ENCODE assay signal across 20 cellular contexts in the genomic region with DNA sequence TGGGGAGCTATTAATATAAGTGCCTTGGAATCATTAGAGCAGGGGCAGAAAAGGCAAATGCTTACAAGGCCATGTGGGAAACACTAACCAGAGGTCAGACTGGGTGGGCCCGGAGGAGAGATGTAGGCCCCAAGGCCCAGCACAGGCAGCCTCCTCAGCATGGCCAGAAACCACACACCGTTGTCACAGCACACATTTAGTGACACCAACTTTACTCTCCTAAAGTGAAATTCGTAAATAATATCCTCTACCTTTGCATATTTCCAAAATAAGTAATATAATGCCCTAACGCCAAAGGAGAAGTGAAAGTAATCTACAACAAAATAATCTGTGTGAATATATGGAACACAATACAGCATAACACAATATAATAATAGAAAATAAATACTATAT.
A peak's percentile ranks its signal among the peaks of the same experiment; 100 is the strongest.
DNase-seq lines count a peak whose midpoint lies in the region; ATAC-seq, FAIRE-seq and TF ChIP-seq lines count a peak whose summit lies in the region.
"Had no signal": no experiment of that assay in that cellular context is flagged by ENCODE, and none has a peak within 500 bp of the region (broad histone marks: within the 10 kb centered on the region; RNA-seq: fewer than 3 reads in every experiment).

No MANE protein-coding gene starts in this region.

- no peak for TF ChIP-seq RAD21 in GM12878 (IDR thresholded peaks at IDR 0.05; ENCODE audit: insufficient read depth, low read depth, low read length)

- POLR2A ChIA-PET in GM12878 (lab: Charles Lee), result no interaction called here

- FAIRE-seq in GM12891 (lab: Jason Lieb, UNC), result peak; percentile 51
- FAIRE-seq in GM12878 (lab: Jason Lieb, UNC), result no peak
- no peak for FAIRE-seq in urothelium cell line (lab: Jason Lieb, UNC)

- H3K9ac ChIP-seq in GM12878 (ENCODE audit: control insufficient read depth, insufficient read depth, low read length), result no peak overlapping the region
- H3K9ac ChIP-seq: SK-N-SH had no signal

- RAD21 ChIA-PET in GM12878 (lab: Charles Lee; ENCODE audit: unreplicated experiment), result no interaction called here

- in situ Hi-C loops in GM12878 (cut with MboI), result no loop called here

- peak; percentile 59 for ATAC-seq in HG02981 (IDR thresholded peaks at IDR 0.05; ENCODE audit: unreplicated experiment)
- ATAC-seq in GM12878, result peak; percentile 68
- no peak for ATAC-seq in HG03460 (IDR thresholded peaks at IDR 0.05; ENCODE audit: unreplicated experiment)
- ATAC-seq: PC-3 had no signal

- H3K79me2 ChIP-seq in GM12878 (ENCODE audit: control insufficient read depth, insufficient read depth, low read length), result no peaks in the 10 kb centered on the region

- WGBS in GM12878 (ENCODE audit: insufficient coverage, insufficient replicate concordance, low lambda C conversion rate, missing lambda C conversion rate), result 42% methylated on average over 4 of the region's 4 CpGs
- 71 to 79% (median 73%) methylated on average over 4 of the region's 4 CpGs for WGBS in spleen, 5 donors

- H3K27me3 ChIP-seq in GM12878 (replicated peaks in 1 of 2; ENCODE audit: control insufficient read depth in 2 of 2, insufficient read depth in 2 of 2, low read length in 1 of 2), result no peaks in the 10 kb centered on the region
- no peaks in the 10 kb centered on the region for H3K27me3 ChIP-seq in spleen (replicated peaks in 1 of 7)

- CTCF ChIA-PET in GM12878 (lab: Yijun Ruan, JAX), result interaction anchor here (1.3 kb wide), 1 partner anchor 9 kb away, joined by 3 read pairs; no protein-coding TSS in a partner anchor

- no peak for TF ChIP-seq EP300 in GM12878 (IDR thresholded peaks at IDR 0.05; ENCODE audit: borderline replicate concordance in 1 of 2, control insufficient read depth in 1 of 2, low read depth in 2 of 2, low read length in 2 of 2)

- TF ChIP-seq CTCF in GM12878 (IDR thresholded peaks at IDR 0.05 in 2 of 3, conservative IDR thresholded peaks at IDR 0.05 in 1 of 3; ENCODE audit: control insufficient read depth in 2 of 3, extremely low read depth in 1 of 3, insufficient read depth in 1 of 3, low read depth in 3 of 3, low read length in 3 of 3), result no peak
- no peak for TF ChIP-seq CTCF in spleen (IDR thresholded peaks at IDR 0.05 in 8 of 11, conservative IDR thresholded peaks at IDR 0.05 in 3 of 11)

- no TSS peak for BruUV-seq in GM12878 (replicated peaks; lab: Mats Ljungman, UMichigan)

- SMC1A ChIA-PET in GM12878 (lab: Charles Lee; ENCODE audit: uncharacterized antibody, unreplicated experiment), result interaction anchor here (0.6 kb wide), 1 partner anchor 735 kb away, joined by 3 read pairs; no protein-coding TSS in a partner anchor

- H3K27ac ChIP-seq in GM12878 (ENCODE audit: control insufficient read depth, insufficient read depth) (no peak overlapping the region), spleen (no peak overlapping the region)

- H2AFZ ChIP-seq in GM12878 (ENCODE audit: control insufficient read depth, low read depth, low read length), result no peak overlapping the region; the same call in 1 of the 2 replicates

- H3K4me1 ChIP-seq in GM12878 (ENCODE audit: control insufficient read depth, insufficient read depth, low read length) (no peaks in the 10 kb centered on the region), spleen (no peaks in the 10 kb centered on the region)

- DNase-seq in GM12891 (ENCODE audit: insufficient read length, low spot score) (no peak), GM12878 (ENCODE audit: low read depth, low spot score) (no peak), spleen (peak; percentile 32), urothelium cell line (ENCODE audit: low spot score) (no peak), T1000 (lab: John Stamatoyannopoulos, UW) (no peak)
- DNase-seq: C1 segment of cervical spinal cord; DMS79; HCEC 1CT; MV-4-11; NCI-H187; NCI-H2107; NCI-H510A; NCI-H748 treated with DMSO at 0.1 percent for 48 hours; NK-92 treated with Interleukin-12 subunit alpha and Interleukin-12 subunit beta, amount 100 ng/mL, for 24 hours; PC-3; RPMI8226; SHP77 treated with DMSO at 0.1 percent for 48 hours; SK-N-SH had no signal

- no peaks in the 10 kb centered on the region for H4K20me1 ChIP-seq in GM12878 (ENCODE audit: control insufficient read depth, insufficient read depth)

- H3K9me3 ChIP-seq in GM12878 (replicated peaks; ENCODE audit: control insufficient read depth, insufficient read depth, low read length) (no peaks in the 10 kb centered on the region), spleen (no peaks in the 10 kb centered on the region)
- H3K9me3 ChIP-seq: SK-N-SH had no signal

- intact Hi-C loops in GM12878 (cut with micrococcal nuclease; ENCODE audit: unreplicated experiment) (no loop called here), spleen (cut with DNase I; ENCODE audit: low total_unique reads) (no loop called here)

- H3K4me2 ChIP-seq in GM12878 (ENCODE audit: control insufficient read depth, insufficient read depth), result peak overlapping the region; percentile 38; the same call in 1 of the 2 replicates
- H3K4me2 ChIP-seq: SK-N-SH had no signal

- no peak for TF ChIP-seq POLR2A in GM12891 (IDR thresholded peaks at IDR 0.05; ENCODE audit: low read depth, low read length)
- no peak for TF ChIP-seq POLR2A in GM12878 (IDR thresholded peaks at IDR 0.05; ENCODE audit: low read depth, low read length)
- no peak for TF ChIP-seq POLR2A in spleen (IDR thresholded peaks at IDR 0.05)

- H3K36me3 ChIP-seq in GM12878 (ENCODE audit: control insufficient read depth in 2 of 2, insufficient read depth in 2 of 2, low read length in 1 of 2), result no peaks in the 10 kb centered on the region
- H3K36me3 ChIP-seq in spleen, result no peaks in the 10 kb centered on the region

- no peak overlapping the region for H3K4me3 ChIP-seq in GM12878
- H3K4me3 ChIP-seq in spleen, result no peak overlapping the region

TF ChIP-seq in GM12891, 5 proteins besides CTCF, POLR2A, EP300 and RAD21:
- TF ChIP-seq SPI1 (IDR thresholded peaks at IDR 0.05; ENCODE audit: low read depth, low read length) (0 out of 2 replicates have a peak, but pooled peaks have one; percentile 5), TAF1 (IDR thresholded peaks at IDR 0.05; ENCODE audit: low read depth, low read length) (no peak)

TF ChIP-seq in GM12878, 131 proteins besides CTCF, POLR2A, EP300 and RAD21 (continues in another document):
- TF ChIP-seq BCL11A (IDR thresholded peaks at IDR 0.05; ENCODE audit: low read depth, low read length) (no peak), NR2F1 (conservative IDR thresholded peaks at IDR 0.05) (0 out of 2 replicates have a peak, but pooled peaks have one; percentile 26), RUNX3 (IDR thresholded peaks at IDR 0.05; ENCODE audit: low read length) (0 out of 2 replicates have a peak, but pooled peaks have one; percentile 7), TCF3 (IDR thresholded peaks at IDR 0.05; ENCODE audit: borderline replicate concordance, insufficient read depth, low read depth, low read length) (no peak)
- TF ChIP-seq, protein P1, sequence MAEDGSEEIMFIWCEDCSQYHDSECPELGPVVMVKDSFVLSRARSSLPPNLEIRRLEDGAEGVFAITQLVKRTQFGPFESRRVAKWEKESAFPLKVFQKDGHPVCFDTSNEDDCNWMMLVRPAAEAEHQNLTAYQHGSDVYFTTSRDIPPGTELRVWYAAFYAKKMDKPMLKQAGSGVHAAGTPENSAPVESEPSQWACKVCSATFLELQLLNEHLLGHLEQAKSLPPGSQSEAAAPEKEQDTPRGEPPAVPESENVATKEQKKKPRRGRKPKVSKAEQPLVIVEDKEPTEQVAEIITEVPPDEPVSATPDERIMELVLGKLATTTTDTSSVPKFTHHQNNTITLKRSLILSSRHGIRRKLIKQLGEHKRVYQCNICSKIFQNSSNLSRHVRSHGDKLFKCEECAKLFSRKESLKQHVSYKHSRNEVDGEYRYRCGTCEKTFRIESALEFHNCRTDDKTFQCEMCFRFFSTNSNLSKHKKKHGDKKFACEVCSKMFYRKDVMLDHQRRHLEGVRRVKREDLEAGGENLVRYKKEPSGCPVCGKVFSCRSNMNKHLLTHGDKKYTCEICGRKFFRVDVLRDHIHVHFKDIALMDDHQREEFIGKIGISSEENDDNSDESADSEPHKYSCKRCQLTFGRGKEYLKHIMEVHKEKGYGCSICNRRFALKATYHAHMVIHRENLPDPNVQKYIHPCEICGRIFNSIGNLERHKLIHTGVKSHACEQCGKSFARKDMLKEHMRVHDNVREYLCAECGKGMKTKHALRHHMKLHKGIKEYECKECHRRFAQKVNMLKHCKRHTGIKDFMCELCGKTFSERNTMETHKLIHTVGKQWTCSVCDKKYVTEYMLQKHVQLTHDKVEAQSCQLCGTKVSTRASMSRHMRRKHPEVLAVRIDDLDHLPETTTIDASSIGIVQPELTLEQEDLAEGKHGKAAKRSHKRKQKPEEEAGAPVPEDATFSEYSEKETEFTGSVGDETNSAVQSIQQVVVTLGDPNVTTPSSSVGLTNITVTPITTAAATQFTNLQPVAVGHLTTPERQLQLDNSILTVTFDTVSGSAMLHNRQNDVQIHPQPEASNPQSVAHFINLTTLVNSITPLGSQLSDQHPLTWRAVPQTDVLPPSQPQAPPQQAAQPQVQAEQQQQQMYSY (CRISPR knock-in tag; IDR thresholded peaks at IDR 0.05), result no peak
- TF ChIP-seq, protein P2, sequence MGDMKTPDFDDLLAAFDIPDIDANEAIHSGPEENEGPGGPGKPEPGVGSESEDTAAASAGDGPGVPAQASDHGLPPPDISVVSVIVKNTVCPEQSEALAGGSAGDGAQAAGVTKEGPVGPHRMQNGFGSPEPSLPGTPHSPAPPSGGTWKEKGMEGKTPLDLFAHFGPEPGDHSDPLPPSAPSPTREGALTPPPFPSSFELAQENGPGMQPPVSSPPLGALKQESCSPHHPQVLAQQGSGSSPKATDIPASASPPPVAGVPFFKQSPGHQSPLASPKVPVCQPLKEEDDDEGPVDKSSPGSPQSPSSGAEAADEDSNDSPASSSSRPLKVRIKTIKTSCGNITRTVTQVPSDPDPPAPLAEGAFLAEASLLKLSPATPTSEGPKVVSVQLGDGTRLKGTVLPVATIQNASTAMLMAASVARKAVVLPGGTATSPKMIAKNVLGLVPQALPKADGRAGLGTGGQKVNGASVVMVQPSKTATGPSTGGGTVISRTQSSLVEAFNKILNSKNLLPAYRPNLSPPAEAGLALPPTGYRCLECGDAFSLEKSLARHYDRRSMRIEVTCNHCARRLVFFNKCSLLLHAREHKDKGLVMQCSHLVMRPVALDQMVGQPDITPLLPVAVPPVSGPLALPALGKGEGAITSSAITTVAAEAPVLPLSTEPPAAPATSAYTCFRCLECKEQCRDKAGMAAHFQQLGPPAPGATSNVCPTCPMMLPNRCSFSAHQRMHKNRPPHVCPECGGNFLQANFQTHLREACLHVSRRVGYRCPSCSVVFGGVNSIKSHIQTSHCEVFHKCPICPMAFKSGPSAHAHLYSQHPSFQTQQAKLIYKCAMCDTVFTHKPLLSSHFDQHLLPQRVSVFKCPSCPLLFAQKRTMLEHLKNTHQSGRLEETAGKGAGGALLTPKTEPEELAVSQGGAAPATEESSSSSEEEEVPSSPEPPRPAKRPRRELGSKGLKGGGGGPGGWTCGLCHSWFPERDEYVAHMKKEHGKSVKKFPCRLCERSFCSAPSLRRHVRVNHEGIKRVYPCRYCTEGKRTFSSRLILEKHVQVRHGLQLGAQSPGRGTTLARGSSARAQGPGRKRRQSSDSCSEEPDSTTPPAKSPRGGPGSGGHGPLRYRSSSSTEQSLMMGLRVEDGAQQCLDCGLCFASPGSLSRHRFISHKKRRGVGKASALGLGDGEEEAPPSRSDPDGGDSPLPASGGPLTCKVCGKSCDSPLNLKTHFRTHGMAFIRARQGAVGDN (IDR thresholded peaks at IDR 0.05), result no peak
